In genomic region chr16:4359914-4360313, GRCh38 we compare ENCODE assay signal across 22 cellular contexts. TPM values are rescaled to one million over a fixed set of nuclear protein-coding genes. Genes with fewer than 3 reads are reported as not detected.
"Had no signal": no experiment of that assay in that cellular context is flagged by ENCODE, and none has a peak within 500 bp of the region (broad histone marks: within the 10 kb centered on the region; RNA-seq: fewer than 3 reads in every experiment).

No MANE protein-coding gene starts in this region.

- H3K36me3 ChIP-seq: cardiac muscle cell had no signal

- H3K4me1 Mint-ChIP-seq: activated CD4-positive, alpha-beta T cell treated with anti-CD3 and anti-CD28 coated beads, Interleukin-2, amount 10 ng/mL, durations not matched to agents 7 days and 5 days; activated naive CD4-positive, alpha-beta T cell treated with anti-CD3 and anti-CD28 coated beads, Interleukin-2, amount 50 U/mL, for 24 hours; activated naive CD8-positive, alpha-beta T cell treated with anti-CD3 and anti-CD28 coated beads, Interleukin-2, amount 10 ng/mL, durations not matched to agents 7 days and 5 days had no signal

- H3K4me3 ChIP-seq: ascending aorta, cardiac muscle cell had no signal

- H3K27ac Mint-ChIP-seq: activated CD8-positive, alpha-beta T cell treated with anti-CD3 and anti-CD28 coated beads, Interleukin-2, amount 10 ng/mL, durations not matched to agents 7 days and 5 days; activated naive CD4-positive, alpha-beta T cell treated with anti-CD3 and anti-CD28 coated beads, Interleukin-2, amount 50 U/mL, for 24 hours; activated naive CD8-positive, alpha-beta T cell treated with anti-CD3 and anti-CD28 coated beads, Interleukin-2, amount 10 ng/mL, durations not matched to agents 7 days and 5 days; activated T-cell treated with anti-CD3 and anti-CD28 coated beads, Interleukin-2, amount 50 U/mL, for 24 hours; activated T-helper 2 cell treated with anti-CD3 and anti-CD28 coated beads, Interferon-gamma antibody, Interleukin-2, Interleukin-4, amounts not matched to agents 10 μg/mL and 5 μg/mL and 100 μg/mL, durations not matched to agents 14 hours and 24 hours and 36 hours; T-helper 2 cell treated with Interferon-gamma antibody and Interleukin-4, amounts not matched to agents 5 μg/mL and 100 μg/mL, for 36 hours had no signal

- H3K4me3 Mint-ChIP-seq: activated CD4-positive, alpha-beta T cell treated with anti-CD3 and anti-CD28 coated beads, Interleukin-2, amount 10 ng/mL, durations not matched to agents 7 days and 5 days; activated CD8-positive, alpha-beta T cell treated with anti-CD3 and anti-CD28 coated beads, Interleukin-2, amount 10 ng/mL, durations not matched to agents 7 days and 5 days; activated naive CD4-positive, alpha-beta T cell treated with anti-CD3 and anti-CD28 coated beads, Interleukin-2, amount 50 U/mL, for 24 hours; activated naive CD8-positive, alpha-beta T cell treated with anti-CD3 and anti-CD28 coated beads, Interleukin-2, amount 10 ng/mL, durations not matched to agents 7 days and 5 days; activated T-cell treated with anti-CD3 and anti-CD28 coated beads, Interleukin-2, amount 50 U/mL, for 24 hours; T-helper 2 cell treated with Interferon-gamma antibody and Interleukin-4, amounts not matched to agents 5 μg/mL and 100 μg/mL, for 36 hours had no signal

- DNase-seq: activated CD8-positive, alpha-beta T cell treated with anti-CD3 and anti-CD28 coated beads, Interleukin-2, amount 10 ng/mL, durations not matched to agents 7 days and 5 days; activated gamma-delta T cell; activated naive CD4-positive, alpha-beta T cell treated with Interleukin-2 at 50 U/mL for 16 hours; activated naive CD8-positive, alpha-beta T cell treated with anti-CD3 and anti-CD28 coated beads, Interleukin-2, amount 10 ng/mL, durations not matched to agents 7 days and 5 days; activated T-cell treated with anti-CD3 and anti-CD28 coated beads, Interleukin-2, amount 50 U/mL, for 24 hours; cerebellar nuclear complex; MM.1S; MV-4-11; NCI-H1092; NCI-H1436 treated with DMSO at 0.1 percent for 48 hours; NCI-H1694 treated with DMSO at 0.1 percent for 48 hours; NCI-H2029; NCI-H345; NCI-H524 treated with DMSO at 0.1 percent for 48 hours; SIG-M5 had no signal

- H3K9me3 Mint-ChIP-seq: activated CD4-positive, alpha-beta T cell treated with anti-CD3 and anti-CD28 coated beads, Interleukin-2, amount 10 ng/mL, durations not matched to agents 7 days and 5 days; activated naive CD4-positive, alpha-beta T cell treated with anti-CD3 and anti-CD28 coated beads, Interleukin-2, amount 50 U/mL, for 24 hours; activated naive CD8-positive, alpha-beta T cell treated with anti-CD3 and anti-CD28 coated beads, Interleukin-2, amount 10 ng/mL, durations not matched to agents 7 days and 5 days; activated T-cell treated with anti-CD3 and anti-CD28 coated beads, Interleukin-2, amount 50 U/mL, for 24 hours; activated T-helper 2 cell treated with anti-CD3 and anti-CD28 coated beads, Interferon-gamma antibody, Interleukin-2, Interleukin-4, amounts not matched to agents 10 μg/mL and 5 μg/mL and 100 μg/mL, durations not matched to agents 14 hours and 24 hours and 36 hours; T-helper 2 cell treated with Interferon-gamma antibody and Interleukin-4, amounts not matched to agents 5 μg/mL and 100 μg/mL, for 36 hours had no signal

- H3K27me3 Mint-ChIP-seq: activated CD4-positive, alpha-beta T cell treated with anti-CD3 and anti-CD28 coated beads, Interleukin-2, amount 10 ng/mL, durations not matched to agents 7 days and 5 days; activated naive CD4-positive, alpha-beta T cell treated with anti-CD3 and anti-CD28 coated beads, Interleukin-2, amount 50 U/mL, for 24 hours; activated naive CD8-positive, alpha-beta T cell treated with anti-CD3 and anti-CD28 coated beads, Interleukin-2, amount 10 ng/mL, durations not matched to agents 7 days and 5 days; activated T-cell treated with anti-CD3 and anti-CD28 coated beads, Interleukin-2, amount 50 U/mL, for 24 hours had no signal

- H3K9me3 ChIP-seq: ascending aorta had no signal

- H3K4me1 ChIP-seq: ascending aorta had no signal

- H3K27ac ChIP-seq: ascending aorta, cardiac muscle cell had no signal

- H3K27me3 ChIP-seq: ascending aorta, cardiac muscle cell had no signal

RNA-seq across cellular contexts. Expression of gene VASN, which starts 11.7 kb away (rescaled TPM):
- total RNA-seq: activated CD4-positive, alpha-beta T cell treated with anti-CD3 and anti-CD28 coated beads, Interleukin-2, amount 10 ng/mL, durations not matched to agents 7 days and 5 days; activated CD8-positive, alpha-beta T cell treated with anti-CD3 and anti-CD28 coated beads, Interleukin-2, amount 10 ng/mL, durations not matched to agents 7 days and 5 days; activated T-helper 2 cell treated with anti-CD3 and anti-CD28 coated beads, Interferon-gamma antibody, Interleukin-2, Interleukin-4, amounts not matched to agents 10 μg/mL and 5 μg/mL and 100 μg/mL, durations not matched to agents 14 hours and 24 hours and 36 hours; T-helper 1 cell treated with Interleukin-12 subunit alpha and Interleukin-12 subunit beta and Interleukin-4 antibody, amounts not matched to agents 30 ng/mL and 1 ng/mL, for 36 hours had no signal
